8 cellular contexts compared by ENCODE assay signal in genomic region chrX:110992611-110993010, GRCh38.
DNase-seq lines count a peak whose midpoint lies in the region; ATAC-seq and TF ChIP-seq lines count a peak whose summit lies in the region.

No MANE protein-coding gene starts in this region.

- H3K27ac Mint-ChIP-seq in CD4-positive, alpha-beta T cell, result no peak overlapping the region

- H3K27me3 ChIP-seq in CD4-positive, alpha-beta T cell (ENCODE audit: control insufficient read depth, insufficient read depth, low read length), result peaks cover 5% of the 10 kb centered on the region
- H3K27me3 ChIP-seq in lung (ENCODE audit: control insufficient read depth, insufficient read depth), result peaks cover 6% of the 10 kb centered on the region

- H3K36me3 Mint-ChIP-seq in CD4-positive, alpha-beta T cell (ENCODE audit: low read depth), result no peaks in the 10 kb centered on the region

- H3K27ac ChIP-seq in CD4-positive, alpha-beta T cell (ENCODE audit: low read depth, low read length), result no peak overlapping the region
- no peak overlapping the region for H3K27ac ChIP-seq in lung (ENCODE audit: low read depth in 1 of 2, low read length in 1 of 2)

- H3K4me1 ChIP-seq in lung (ENCODE audit: control insufficient read depth in 2 of 2, insufficient read depth in 2 of 2, low read length in 2 of 2), result no peaks in the 10 kb centered on the region

- H3K4me3 ChIP-seq in astrocyte of the cerebellum (ENCODE audit: low read depth, low read length) (no peak overlapping the region), lung (no peak overlapping the region)

- H3K9me3 Mint-ChIP-seq in CD4-positive, alpha-beta T cell, result no peaks in the 10 kb centered on the region

- POLR2A ChIA-PET in CD4-positive, alpha-beta T cell (lab: Charles Lee), result no interaction called here

- DNase-seq in CD4-positive, alpha-beta T cell, result peak in 6 of 10 experiments; percentile 0 to 8 (median 4)
- DNase-seq in NCI-H2227 treated with DMSO at 0.1 percent for 48 hours (lab: John Stamatoyannopoulos, UW) (peak; percentile 17), astrocyte of the cerebellum (ENCODE audit: low read depth) (peak; percentile 11), lung (ENCODE audit: low spot score) (no peak), NCI-H2029 (lab: John Stamatoyannopoulos, UW) (no peak), NCI-H2029 treated with DMSO at 0.1 percent for 48 hours (lab: John Stamatoyannopoulos, UW) (no peak)

- CTCF ChIA-PET in CD4-positive, alpha-beta T cell (lab: Charles Lee), result interaction anchor here (1.1 kb wide), 1 partner anchor 106 kb away, joined by 3 read pairs; no protein-coding TSS in a partner anchor

- no peak for ATAC-seq in CD4-positive, alpha-beta T cell (ENCODE audit: poor library complexity)
- ATAC-seq in GM18868 (IDR thresholded peaks at IDR 0.05; ENCODE audit: unreplicated experiment) (peak; percentile 77), lung (ENCODE audit: insufficient read depth, low FRiP score) (no peak), HG03039 (IDR thresholded peaks at IDR 0.05; ENCODE audit: unreplicated experiment) (no peak)

- 12 to 18% methylated on average over 8 of the region's 8 CpGs for WGBS in lung, 2 donors

- H3K4me1 Mint-ChIP-seq in CD4-positive, alpha-beta T cell (ENCODE audit: low read depth), result no peaks in the 10 kb centered on the region

- in situ Hi-C loops in astrocyte of the cerebellum (cut with HindIII; ENCODE audit: low sequenced_read_pairs), result no loop called here

- no peaks in the 10 kb centered on the region for H3K36me3 ChIP-seq in lung (ENCODE audit: control insufficient read depth in 2 of 2, insufficient read depth in 2 of 2, low read length in 2 of 2)

- H3K9me3 ChIP-seq in CD4-positive, alpha-beta T cell (ENCODE audit: control insufficient read depth, low read length), result no peaks in the 10 kb centered on the region
- H3K9me3 ChIP-seq in lung (ENCODE audit: control insufficient read depth in 2 of 2, insufficient read depth in 1 of 2, low read length in 1 of 2), result peaks cover 0 to 2% of the 10 kb centered on the region in 2 donors

- peaks cover 18% of the 10 kb centered on the region for H3K27me3 Mint-ChIP-seq in CD4-positive, alpha-beta T cell

- peak; percentile 21 for TF ChIP-seq CTCF in CD4-positive, alpha-beta T cell (IDR thresholded peaks at IDR 0.05)
- TF ChIP-seq CTCF in astrocyte of the cerebellum (IDR thresholded peaks at IDR 0.05; ENCODE audit: low read depth, low read length, missing control alignments) (peak; percentile 55), lung (IDR thresholded peaks at IDR 0.05; ENCODE audit: control extremely low read depth, extremely low read depth) (peak; percentile 11)

- intact Hi-C loops in CD4-positive, alpha-beta T cell (cut with DNase I, micrococcal nuclease), result loop anchor here (1.0 to 10.0 kb wide), 4 partner anchors 108 to 255 kb away; no protein-coding TSS in a partner anchor

- no peak overlapping the region for H3K4me3 Mint-ChIP-seq in CD4-positive, alpha-beta T cell

Comparison
In these comparisons a context has a peak if more than half of its experiments do, and no peak if none do; other contexts are left out.
1. DNase-seq: peak in CD4-positive, alpha-beta T cell (6 of 10), NCI-H2227 treated with DMSO at 0.1 percent for 48 hours (single experiment) and astrocyte of the cerebellum (single experiment); none in lung (single experiment), NCI-H2029 (single experiment) and NCI-H2029 treated with DMSO at 0.1 percent for 48 hours (single experiment).
2. Peak in every context shown above with its lines, with median percentiles within 50 percentile points of each other: CTCF ChIP-seq.